10 cellular contexts compared by ENCODE assay signal in the genomic region with DNA sequence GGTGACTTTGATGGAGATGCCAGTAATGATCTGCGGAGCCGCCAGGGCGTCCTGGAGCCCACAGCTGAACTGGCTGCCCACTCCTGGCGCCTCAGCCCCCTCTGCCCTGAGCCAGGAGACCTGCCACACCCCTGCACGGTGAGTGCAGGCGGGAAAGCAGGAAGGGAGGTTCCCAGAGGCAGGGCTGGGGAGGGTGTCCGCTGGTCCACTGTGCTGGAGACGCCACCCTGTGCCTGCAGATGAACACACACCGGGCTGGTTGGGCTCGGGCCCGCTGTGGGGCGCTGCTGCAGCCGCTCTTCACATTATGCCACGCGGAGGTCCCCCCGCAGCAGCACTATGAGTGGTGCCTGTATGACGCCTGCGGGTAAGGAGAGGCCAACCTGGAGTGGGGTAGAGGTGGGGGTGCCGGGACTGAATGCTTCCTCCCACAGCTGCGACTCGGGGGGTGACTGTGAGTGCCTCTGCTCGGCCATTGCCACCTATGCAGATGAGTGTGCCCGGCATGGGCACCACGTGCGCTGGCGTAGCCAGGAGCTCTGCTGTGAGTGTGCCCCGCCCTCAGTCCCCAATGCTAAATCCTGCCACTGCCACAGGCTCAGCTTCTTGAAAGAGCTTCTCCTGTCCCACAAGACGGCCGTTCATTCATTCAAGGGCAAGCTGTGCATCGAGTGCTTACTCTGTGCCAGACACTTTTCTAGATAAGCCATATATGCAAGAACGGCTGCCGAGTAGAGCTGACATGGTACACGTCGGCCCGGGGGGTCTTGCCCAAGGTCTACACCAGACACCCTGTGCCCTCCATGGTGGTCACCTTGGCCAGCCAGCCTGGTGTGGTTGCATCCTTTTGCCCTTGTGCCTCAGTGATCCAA. TPM values are rescaled to one million over a fixed set of nuclear protein-coding genes. Genes with fewer than 3 reads are reported as not detected.
DNase-seq lines count a peak whose midpoint lies in the region; ATAC-seq and TF ChIP-seq lines count a peak whose summit lies in the region.
"Had no signal": no experiment of that assay in that cellular context is flagged by ENCODE, and none has a peak within 500 bp of the region (broad histone marks: within the 10 kb centered on the region; RNA-seq: fewer than 3 reads in every experiment).

No MANE protein-coding gene starts in this region.

- peak; percentile 45 for DNase-seq in activated CD4-positive, alpha-beta T cell treated with anti-CD3 and anti-CD28 coated beads for 36 hours
- no peak for DNase-seq in activated CD4-positive, alpha-beta T cell treated with anti-CD3 and anti-CD28 coated beads, Interleukin-2, amount 10 ng/mL, durations not matched to agents 7 days and 5 days
- DNase-seq in NCI-H526 treated with DMSO at 0.1 percent for 48 hours (lab: John Stamatoyannopoulos, UW): peak; percentile 49
- peak; percentile 11 for DNase-seq in epithelial cell of esophagus (ENCODE audit: low read depth)
- no peak for DNase-seq in psoas muscle
- DNase-seq in NCI-H1105 (lab: John Stamatoyannopoulos, UW): no peak
- DNase-seq in HK-2 (ENCODE audit: unreplicated experiment): no peak
- DNase-seq: Peyer's patch had no signal

- no peaks in the 10 kb centered on the region for H3K9me3 Mint-ChIP-seq in activated CD4-positive, alpha-beta T cell treated with anti-CD3 and anti-CD28 coated beads for 36 hours (ENCODE audit: low read depth)
- H3K9me3 Mint-ChIP-seq in activated CD4-positive, alpha-beta T cell treated with anti-CD3 and anti-CD28 coated beads, Interleukin-2, amount 10 ng/mL, durations not matched to agents 7 days and 5 days: no peaks in the 10 kb centered on the region

- peak; percentile 21 for TF ChIP-seq CTCF in epithelial cell of esophagus (IDR thresholded peaks at IDR 0.05; ENCODE audit: insufficient read depth, low read depth, low read length, missing control alignments)
- TF ChIP-seq CTCF in psoas muscle (IDR thresholded peaks at IDR 0.05): no peak

- no peaks in the 10 kb centered on the region for H3K4me1 Mint-ChIP-seq in activated CD4-positive, alpha-beta T cell treated with anti-CD3 and anti-CD28 coated beads for 36 hours
- no peaks in the 10 kb centered on the region for H3K4me1 Mint-ChIP-seq in activated CD4-positive, alpha-beta T cell treated with anti-CD3 and anti-CD28 coated beads, Interleukin-2, amount 10 ng/mL, durations not matched to agents 7 days and 5 days

- peak; percentile 76 for ATAC-seq in activated CD4-positive, alpha-beta T cell treated with anti-CD3 and anti-CD28 coated beads for 36 hours
- ATAC-seq in psoas muscle (peak in 3 of 4 donors; percentile 15 to 52 (median 22)), HG03354 (IDR thresholded peaks at IDR 0.05; ENCODE audit: poor library complexity, severe bottlenecking, unreplicated experiment) (no peak)

- peaks cover 12% of the 10 kb centered on the region for H3K27me3 Mint-ChIP-seq in activated CD4-positive, alpha-beta T cell treated with anti-CD3 and anti-CD28 coated beads for 36 hours
- peaks cover 14% of the 10 kb centered on the region for H3K27me3 Mint-ChIP-seq in activated CD4-positive, alpha-beta T cell treated with anti-CD3 and anti-CD28 coated beads, Interleukin-2, amount 10 ng/mL, durations not matched to agents 7 days and 5 days

- H3K4me3 Mint-ChIP-seq in activated CD4-positive, alpha-beta T cell treated with anti-CD3 and anti-CD28 coated beads for 36 hours: no peak overlapping the region
- H3K4me3 Mint-ChIP-seq in activated CD4-positive, alpha-beta T cell treated with anti-CD3 and anti-CD28 coated beads, Interleukin-2, amount 10 ng/mL, durations not matched to agents 7 days and 5 days: no peak overlapping the region

- no peaks in the 10 kb centered on the region for H3K4me1 ChIP-seq in psoas muscle

- POLR2A ChIA-PET in activated CD4-positive, alpha-beta T cell treated with anti-CD3 and anti-CD28 coated beads for 36 hours (lab: Charles Lee): no interaction called here
- POLR2A ChIA-PET in activated CD4-positive, alpha-beta T cell treated with anti-CD3 and anti-CD28 coated beads, Interleukin-2, amount 10 ng/mL, durations not matched to agents 7 days and 5 days (lab: Charles Lee): no interaction called here

- intact Hi-C loops in activated CD4-positive, alpha-beta T cell treated with anti-CD3 and anti-CD28 coated beads for 36 hours (cut with DNase I, micrococcal nuclease): no loop called here
- intact Hi-C loops in psoas muscle (cut with DNase I): no loop called here

- CTCF ChIA-PET in activated CD4-positive, alpha-beta T cell treated with anti-CD3 and anti-CD28 coated beads for 36 hours (lab: Charles Lee): interaction anchor here (0.8 to 1.3 kb wide), 3 partner anchors 13 to 56 kb away, joined by 3 to 5 read pairs (median 3); no protein-coding TSS in a partner anchor
- CTCF ChIA-PET in activated CD4-positive, alpha-beta T cell treated with anti-CD3 and anti-CD28 coated beads, Interleukin-2, amount 10 ng/mL, durations not matched to agents 7 days and 5 days (lab: Charles Lee): interaction anchor here (1.0 to 1.5 kb wide), 2 partner anchors 9 to 124 kb away, joined by 3 to 5 read pairs; no protein-coding TSS in a partner anchor

- no peaks in the 10 kb centered on the region for H3K36me3 ChIP-seq in psoas muscle (ENCODE audit: insufficient read depth in 1 of 2, low read depth in 1 of 2)
- H3K36me3 ChIP-seq: Peyer's patch had no signal

- 24 to 49% (median 49%) methylated on average over 35 of the region's 35 CpGs for WGBS in psoas muscle, 3 donors

- H3K4me3 ChIP-seq in epithelial cell of esophagus (ENCODE audit: low read length) (no peak overlapping the region), psoas muscle (no peak overlapping the region)
- H3K4me3 ChIP-seq: Peyer's patch had no signal

- no peaks in the 10 kb centered on the region for H3K9me3 ChIP-seq in psoas muscle
- H3K9me3 ChIP-seq: Peyer's patch had no signal

- no peak overlapping the region for H3K27ac ChIP-seq in psoas muscle
- H3K27ac ChIP-seq: C4-2B, Peyer's patch had no signal

- H3K36me3 Mint-ChIP-seq in activated CD4-positive, alpha-beta T cell treated with anti-CD3 and anti-CD28 coated beads for 36 hours (ENCODE audit: low read depth): no peaks in the 10 kb centered on the region
- H3K36me3 Mint-ChIP-seq in activated CD4-positive, alpha-beta T cell treated with anti-CD3 and anti-CD28 coated beads, Interleukin-2, amount 10 ng/mL, durations not matched to agents 7 days and 5 days (ENCODE audit: low read depth): no peaks in the 10 kb centered on the region

- H3K27ac Mint-ChIP-seq in activated CD4-positive, alpha-beta T cell treated with anti-CD3 and anti-CD28 coated beads for 36 hours: no peak overlapping the region
- H3K27ac Mint-ChIP-seq in activated CD4-positive, alpha-beta T cell treated with anti-CD3 and anti-CD28 coated beads, Interleukin-2, amount 10 ng/mL, durations not matched to agents 7 days and 5 days: no peak overlapping the region

- peaks cover 0 to 46% (median 10%) of the 10 kb centered on the region in 3 donors for H3K27me3 ChIP-seq in psoas muscle (ENCODE audit: insufficient read depth in 3 of 3, low read length in 2 of 3)

RNA-seq across cellular contexts. Expression of a gene that starts 14.3 kb away (rescaled TPM):
- under 1 TPM; 0.23 to 0.25 TPM for total RNA-seq in activated CD4-positive, alpha-beta T cell treated with anti-CD3 and anti-CD28 coated beads for 36 hours
- total RNA-seq in activated CD4-positive, alpha-beta T cell treated with anti-CD3 and anti-CD28 coated beads, Interleukin-2, amount 10 ng/mL, durations not matched to agents 7 days and 5 days: under 1 TPM; 0.15 to 0.32 TPM
- 1 to 10 TPM; 1.7 to 2.8 (median 2.3) TPM for total RNA-seq in psoas muscle
- 1 to 10 TPM in 2 of 3 donors, under 1 TPM in 1; 0.87 to 1.3 (median 1.2) TPM for polyA plus RNA-seq in psoas muscle

RNA-seq across cellular contexts. Expression of a gene that starts 50.5 kb away (rescaled TPM):
- 10 to 100 TPM; 17.6 to 18.3 TPM for total RNA-seq in activated CD4-positive, alpha-beta T cell treated with anti-CD3 and anti-CD28 coated beads for 36 hours
- 10 to 100 TPM; 31.3 to 35.8 TPM for total RNA-seq in activated CD4-positive, alpha-beta T cell treated with anti-CD3 and anti-CD28 coated beads, Interleukin-2, amount 10 ng/mL, durations not matched to agents 7 days and 5 days
- 1 to 10 TPM; 5.3 to 7.8 (median 6.7) TPM for total RNA-seq in psoas muscle
- 1 to 10 TPM; 1.4 to 3.6 (median 1.9) TPM for polyA plus RNA-seq in psoas muscle

Comparison
In these comparisons a context has a peak if more than half of its experiments do, and no peak if none do; other contexts are left out.
1. DNase-seq: peak in activated CD4-positive, alpha-beta T cell treated with anti-CD3 and anti-CD28 coated beads for 36 hours (single experiment), NCI-H526 treated with DMSO at 0.1 percent for 48 hours (single experiment) and epithelial cell of esophagus (single experiment); none in activated CD4-positive, alpha-beta T cell treated with anti-CD3 and anti-CD28 coated beads, Interleukin-2, amount 10 ng/mL, durations not matched to agents 7 days and 5 days (single experiment), psoas muscle (0 of 2), NCI-H1105 (single experiment) and HK-2 (single experiment).